ENCODE assay signal across 17 cellular contexts in genomic region chr11:42598341-42598740, GRCh38.
A peak's percentile ranks its signal among the peaks of the same experiment; 100 is the strongest.
DNase-seq lines count a peak whose midpoint lies in the region; ATAC-seq and TF ChIP-seq lines count a peak whose summit lies in the region.
"Had no signal": no experiment of that assay in that cellular context is flagged by ENCODE, and none has a peak within 500 bp of the region (broad histone marks: within the 10 kb centered on the region; RNA-seq: fewer than 3 reads in every experiment).

No MANE protein-coding gene starts in this region.

- H3K56ac ChIP-seq in mesendoderm (ENCODE audit: low read length) = no peak overlapping the region

- no peak for TF ChIP-seq CTCF in GM20000 (IDR thresholded peaks at IDR 0.05; ENCODE audit: extremely low read depth, missing control alignments)

- peak; percentile 33 for DNase-seq in DMS 273 (lab: John Stamatoyannopoulos, UW; ENCODE audit: unreplicated experiment)
- DNase-seq in DMS 273 treated with DMSO at 0.1 percent for 48 hours (lab: John Stamatoyannopoulos, UW) = no peak
- DNase-seq in cerebellar nuclear complex (lab: John Stamatoyannopoulos, UW) = peak; percentile 88 to 98
- DNase-seq in mesendoderm = no peak
- DNase-seq in COLO668 (lab: John Stamatoyannopoulos, UW; ENCODE audit: unreplicated experiment) = no peak
- no peak for DNase-seq in left lobe of liver (ENCODE audit: low spot score)
- DNase-seq in GM20000 (ENCODE audit: low spot score) = no peak
- DNase-seq: AML-193; CD4-positive, alpha-beta T cell; DMS53; DND-41; EL; HCEC 1CT had no signal

- no peaks in the 10 kb centered on the region for H3K36me3 ChIP-seq in mesendoderm (ENCODE audit: control insufficient read depth, insufficient read depth, low read length)

- no peaks in the 10 kb centered on the region for H3K79me1 ChIP-seq in mesendoderm (ENCODE audit: low read length)

- H2BK15ac ChIP-seq in mesendoderm (replicated peaks; ENCODE audit: low read depth) = no peak overlapping the region

- no peaks in the 10 kb centered on the region for H3K79me2 ChIP-seq in mesendoderm (ENCODE audit: control insufficient read depth, insufficient read depth, low read length)

- H2BK120ac ChIP-seq in mesendoderm (ENCODE audit: low read depth, low read length) = no peak overlapping the region

- no peak overlapping the region for H4K5ac ChIP-seq in mesendoderm (ENCODE audit: low read length)

- H3K27ac ChIP-seq in mesendoderm (ENCODE audit: low read depth, low read length) = no peak overlapping the region
- H3K27ac ChIP-seq: 22Rv1, A549, C4-2B, HL-60 had no signal

- no peak overlapping the region for H2BK5ac ChIP-seq in mesendoderm (ENCODE audit: low read length)

- H4K8ac ChIP-seq in mesendoderm (ENCODE audit: low read depth, low read length) = no peak overlapping the region

- ATAC-seq in left lobe of liver = no peak
- ATAC-seq: A549 had no signal

- H3K4ac ChIP-seq in mesendoderm (ENCODE audit: low read depth, low read length) = no peak overlapping the region

- H3K4me3 ChIP-seq in mesendoderm (ENCODE audit: low read length) = no peak overlapping the region
- H3K4me3 ChIP-seq: A549 had no signal

- no peak overlapping the region for H3K4me2 ChIP-seq in mesendoderm (ENCODE audit: low read length)
- H3K4me2 ChIP-seq: A549 had no signal

- no peak overlapping the region for H3K9ac ChIP-seq in mesendoderm (ENCODE audit: low read length)

- no peak overlapping the region for H2AK5ac ChIP-seq in mesendoderm (ENCODE audit: low read length)

- WGBS in mesendoderm (ENCODE audit: extremely low coverage, insufficient coverage, low lambda C conversion rate) = no CpG with 5 or more reads among the region's 3 CpGs

- peaks cover 2% of the 10 kb centered on the region for H3K4me1 ChIP-seq in mesendoderm (ENCODE audit: control insufficient read depth, low read depth, low read length)
- H3K4me1 ChIP-seq: A549 had no signal

- H3K18ac ChIP-seq in mesendoderm (ENCODE audit: low read length) = peak overlapping the region; percentile 39

- no peak overlapping the region for H3K23ac ChIP-seq in mesendoderm (ENCODE audit: low read length)

- no peaks in the 10 kb centered on the region for H3K27me3 ChIP-seq in mesendoderm (ENCODE audit: insufficient read depth, low read length, poor library complexity)

Comparison
In these comparisons a context has a peak if more than half of its experiments do, and no peak if none do; other contexts are left out.
1. DNase-seq: peak in DMS 273 (single experiment) and cerebellar nuclear complex (2 of 2); none in DMS 273 treated with DMSO at 0.1 percent for 48 hours (single experiment), mesendoderm (single experiment), COLO668 (single experiment), left lobe of liver (single experiment) and GM20000 (single experiment).